ENCODE assay signal across 20 cellular contexts in genomic region chr20:16940701-16941100, GRCh38.
"Had no signal": no experiment of that assay in that cellular context is flagged by ENCODE, and none has a peak within 500 bp of the region (broad histone marks: within the 10 kb centered on the region; RNA-seq: fewer than 3 reads in every experiment).

No MANE protein-coding gene starts in this region.

- ATAC-seq: Panc1, PC-3, Right ventricle myocardium inferior had no signal

- H3K36me3 ChIP-seq: MG63, SJSA1 had no signal

- DNase-seq: KBM-7, MG63, NCI-H1092, NCI-H1105 treated with DMSO at 0.1 percent for 48 hours, NCI-H1417 treated with DMSO at 0.1 percent for 48 hours, NCI-H146, NCI-H1694 treated with DMSO at 0.1 percent for 48 hours, NCI-H1930, NCI-H2081, NCI-H2107, NCI-H2227 treated with DMSO at 0.1 percent for 48 hours, NCI-H524, NCI-H526 treated with DMSO at 0.1 percent for 48 hours, NCI-H748 treated with DMSO at 0.1 percent for 48 hours, PC-3, SHP77 treated with DMSO at 0.1 percent for 48 hours had no signal

- H3K27ac ChIP-seq: SJSA1, SK-N-MC had no signal

- H3K9me3 ChIP-seq: MG63, SJSA1 had no signal

- H3K27me3 ChIP-seq: MG63, SJSA1 had no signal

- H3K4me3 ChIP-seq: MG63, SJSA1, SK-N-MC had no signal
